ENCODE assay signal across 8 cellular contexts in the genomic region with DNA sequence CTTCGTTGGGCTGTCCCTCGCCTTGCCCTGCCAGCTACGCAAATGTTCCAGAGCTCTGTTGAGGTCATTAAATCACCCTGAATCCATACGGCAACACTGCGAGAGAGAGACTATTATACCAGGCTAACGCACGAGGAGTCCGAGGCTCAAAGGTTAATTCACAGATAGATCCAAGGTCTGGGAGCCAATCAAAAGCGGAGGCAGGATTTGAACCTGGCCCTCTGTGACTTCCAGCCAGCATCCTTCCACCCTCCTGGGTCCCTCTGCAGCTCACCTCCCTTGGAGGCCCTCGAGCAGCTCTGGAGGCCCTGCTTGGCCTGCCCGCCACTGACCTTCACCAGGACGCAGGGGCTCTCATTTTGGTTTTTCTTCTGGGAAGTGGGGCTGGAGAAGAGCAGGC. TPM values are rescaled to one million over a fixed set of nuclear protein-coding genes. Genes with fewer than 3 reads are reported as not detected.
DNase-seq lines count a peak whose midpoint lies in the region; ATAC-seq and TF ChIP-seq lines count a peak whose summit lies in the region.

No MANE protein-coding gene starts in this region.

- ATAC-seq in Panc1 (peak; percentile 2; the same call in 1 of the 2 replicates), HG02759 (IDR thresholded peaks at IDR 0.05; ENCODE audit: unreplicated experiment) (no peak)

- DNase-seq in Caco-2 (no peak), Panc1 (ENCODE audit: low read depth, low spot score) (no peak), esophagus muscularis mucosa (ENCODE audit: extremely low spot score) (no peak), sigmoid colon (peak; percentile 55), SK-N-SH (no peak), HAP-1 (ENCODE audit: low spot score in 2 of 2) (no peak), SHP77 (lab: John Stamatoyannopoulos, UW) (no peak)

- H3K9me3 ChIP-seq in Caco-2 (no peaks in the 10 kb centered on the region), Panc1 (ENCODE audit: control insufficient read depth, insufficient read depth, low read depth, low read length) (no peaks in the 10 kb centered on the region), esophagus muscularis mucosa (no peaks in the 10 kb centered on the region), sigmoid colon (no peaks in the 10 kb centered on the region), SK-N-SH (no peaks in the 10 kb centered on the region), HAP-1 (no peaks in the 10 kb centered on the region)

- H3K9me2 ChIP-seq in SK-N-SH, result no peaks in the 10 kb centered on the region

- H3K27ac ChIP-seq in Panc1 (ENCODE audit: low read length), result no peak overlapping the region; the same call in 1 of the 2 replicates
- peak overlapping the region; percentile 60 to 75 (median 73) for H3K27ac ChIP-seq in esophagus muscularis mucosa (replicated peaks in 1 of 4)
- peak overlapping the region; percentile 54 to 81 (median 77) for H3K27ac ChIP-seq in sigmoid colon
- H3K27ac ChIP-seq in SK-N-SH (ENCODE audit: low read depth in 2 of 2, low read length in 1 of 2), result no peak overlapping the region

- TF ChIP-seq CTCF in Caco-2 (IDR thresholded peaks at IDR 0.05; ENCODE audit: insufficient read depth in 1 of 2, low read depth in 1 of 2, low read length in 1 of 2, severe bottlenecking in 1 of 2, unreplicated experiment in 1 of 2) (no peak), Panc1 (IDR thresholded peaks at IDR 0.05) (no peak), esophagus muscularis mucosa (IDR thresholded peaks at IDR 0.05) (no peak), sigmoid colon (IDR thresholded peaks at IDR 0.05) (no peak), SK-N-SH (IDR thresholded peaks at IDR 0.05) (no peak)

- H3K27me3 ChIP-seq in Caco-2 (replicated peaks; ENCODE audit: control insufficient read depth, insufficient read depth, low read length) (no peaks in the 10 kb centered on the region), Panc1 (ENCODE audit: control insufficient read depth, insufficient read depth, low read length) (no peaks in the 10 kb centered on the region), esophagus muscularis mucosa (no peaks in the 10 kb centered on the region), sigmoid colon (no peaks in the 10 kb centered on the region), SK-N-SH (ENCODE audit: insufficient read depth) (no peaks in the 10 kb centered on the region), HAP-1 (ENCODE audit: low read depth) (no peaks in the 10 kb centered on the region)

- intact Hi-C loops in Caco-2 (cut with micrococcal nuclease; ENCODE audit: unreplicated experiment) (loop anchor here (10.0 kb wide), 1 partner anchor 70 kb away; no protein-coding TSS in a partner anchor), Panc1 (cut with micrococcal nuclease; ENCODE audit: unreplicated experiment) (loop anchor here (10.0 kb wide), 1 partner anchor 210 kb away; no protein-coding TSS in a partner anchor), esophagus muscularis mucosa (cut with DNase I) (loop anchor here (5.0 to 10.0 kb wide), 2 partner anchors 37 to 60 kb away; no protein-coding TSS in a partner anchor), sigmoid colon (cut with DNase I) (loop anchor here (1.0 to 5.0 kb wide), 3 partner anchors 42 to 188 kb away; partner anchors contain the start of genes KIAA1614 and STX6)

- no peak for TF ChIP-seq RAD21 in SK-N-SH (IDR thresholded peaks at IDR 0.05; ENCODE audit: low read length)

- no peak overlapping the region for H3K27ac Mint-ChIP-seq in Caco-2 (ENCODE audit: unreplicated experiment)

- no peak overlapping the region for H3K4me2 ChIP-seq in SK-N-SH

- TF ChIP-seq EP300 in esophagus muscularis mucosa (IDR thresholded peaks at IDR 0.05), result no peak
- TF ChIP-seq EP300 in sigmoid colon (IDR thresholded peaks at IDR 0.05), result no peak
- no peak for TF ChIP-seq EP300 in SK-N-SH (IDR thresholded peaks at IDR 0.05; ENCODE audit: borderline replicate concordance in 1 of 2, low read depth in 1 of 2, low read length in 1 of 2)

- no peak overlapping the region for H3K9ac ChIP-seq in SK-N-SH

- POLR2A ChIA-PET in Caco-2 (lab: Charles Lee), result no interaction called here
- POLR2A ChIA-PET in Panc1 (lab: Charles Lee), result no interaction called here
- POLR2A ChIA-PET in SK-N-SH (lab: Yijun Ruan, JAX), result no interaction called here

- H3K4me1 ChIP-seq in Caco-2 (peaks cover 10% of the 10 kb centered on the region), Panc1 (ENCODE audit: control insufficient read depth, insufficient read depth, low read length) (peaks cover 5% of the 10 kb centered on the region), esophagus muscularis mucosa (peaks cover 8 to 44% (median 22%) of the 10 kb centered on the region in 4 donors), sigmoid colon (peaks cover 0 to 21% (median 14%) of the 10 kb centered on the region in 4 donors), SK-N-SH (ENCODE audit: control insufficient read depth in 1 of 2, insufficient read depth in 2 of 2, low read depth in 1 of 2, low read length in 1 of 2) (peaks cover 0 to 9% of the 10 kb centered on the region in 2 experiments; a peak in 1 of 4 replicates), HAP-1 (no peaks in the 10 kb centered on the region)

- no peaks in the 10 kb centered on the region for H3K79me2 ChIP-seq in SK-N-SH (ENCODE audit: insufficient read depth)

- peak overlapping the region; percentile 73 for H3K4me3 Mint-ChIP-seq in Caco-2 (ENCODE audit: unreplicated experiment)

- H3K4me1 Mint-ChIP-seq in Caco-2 (ENCODE audit: low read depth, unreplicated experiment), result no peaks in the 10 kb centered on the region

- H3F3A ChIP-seq in SK-N-SH (replicated peaks; ENCODE audit: insufficient read depth), result no peaks in the 10 kb centered on the region

- BruUV-seq in Caco-2 (replicated peaks; lab: Mats Ljungman, UMichigan) (TSS peak; percentile 68), Panc1 (replicated peaks; lab: Mats Ljungman, UMichigan) (no TSS peak)

- H2AFZ ChIP-seq in SK-N-SH (ENCODE audit: low read depth), result no peak overlapping the region

- H3K4me3 ChIP-seq in Caco-2 (ENCODE audit: low read depth, low read length), result peak overlapping the region; percentile 78
- H3K4me3 ChIP-seq in Panc1 (ENCODE audit: low read depth in 2 of 2, low read length in 2 of 2), result peak overlapping the region; percentile 50 to 57; a peak in 3 of 4 replicates
- H3K4me3 ChIP-seq in esophagus muscularis mucosa, result peak overlapping the region; percentile 64 to 70 (median 70)
- H3K4me3 ChIP-seq in sigmoid colon, result peak overlapping the region; percentile 48 to 65 (median 56)
- no peak overlapping the region for H3K4me3 ChIP-seq in SK-N-SH (ENCODE audit: low read depth in 2 of 2, low read length in 1 of 2)
- no peak overlapping the region for H3K4me3 ChIP-seq in HAP-1

- peaks cover under 1% of the 10 kb centered on the region for H3K9me3 Mint-ChIP-seq in Caco-2 (ENCODE audit: unreplicated experiment)

- H3K36me3 ChIP-seq in Caco-2 (ENCODE audit: control insufficient read depth, insufficient read depth, low read length), result no peaks in the 10 kb centered on the region
- no peaks in the 10 kb centered on the region for H3K36me3 ChIP-seq in Panc1 (ENCODE audit: control insufficient read depth, insufficient read depth, low read length)
- H3K36me3 ChIP-seq in esophagus muscularis mucosa, result peaks cover 0 to 19% (median 12%) of the 10 kb centered on the region in 4 donors
- H3K36me3 ChIP-seq in sigmoid colon, result peaks cover 0 to 14% (median 4%) of the 10 kb centered on the region in 4 donors
- H3K36me3 ChIP-seq in SK-N-SH (replicated peaks in 1 of 2; ENCODE audit: control insufficient read depth in 1 of 2, insufficient read depth in 2 of 2, low read length in 1 of 2), result peaks cover 4 to 40% of the 10 kb centered on the region in 2 experiments
- no peaks in the 10 kb centered on the region for H3K36me3 ChIP-seq in HAP-1 (replicated peaks)

- no peaks in the 10 kb centered on the region for H3K27me3 Mint-ChIP-seq in Caco-2 (ENCODE audit: insufficient read depth, unreplicated experiment)

- 76% methylated on average over 12 of the region's 12 CpGs for WGBS in esophagus muscularis mucosa
- WGBS in sigmoid colon, 2 donors, result 52 to 80% methylated on average over 12 of the region's 12 CpGs
- 95% methylated on average over 12 of the region's 12 CpGs for WGBS in SK-N-SH (ENCODE audit: low lambda C conversion rate)

- in situ Hi-C loops in Panc1 (cut with HindIII; ENCODE audit: low pct_unique_long_range_greater_than_20kb, low sequenced_read_pairs) (no loop called here), HAP-1 (cut with MboI; ENCODE audit: low sequenced_read_pairs) (no loop called here)

- CTCF ChIA-PET in Caco-2 (lab: Charles Lee) (interaction anchor here (0.9 to 1.0 kb wide), 2 partner anchors 10 to 73 kb away, joined by 3 to 5 read pairs; no protein-coding TSS in a partner anchor), Panc1 (lab: Charles Lee) (no interaction called here), SK-N-SH (lab: Yijun Ruan, JAX) (interaction anchor here (0.9 to 1.4 kb wide), 3 partner anchors 11 to 188 kb away, joined by 3 to 4 read pairs (median 3); no protein-coding TSS in a partner anchor)

- H4K20me1 ChIP-seq in SK-N-SH (ENCODE audit: insufficient read depth), result no peaks in the 10 kb centered on the region

- no peak for TF ChIP-seq POLR2A in esophagus muscularis mucosa (IDR thresholded peaks at IDR 0.05; ENCODE audit: low read depth)
- no peak for TF ChIP-seq POLR2A in sigmoid colon (IDR thresholded peaks at IDR 0.05)

- H3K36me3 Mint-ChIP-seq in Caco-2 (ENCODE audit: insufficient read depth, unreplicated experiment), result no peaks in the 10 kb centered on the region

TF ChIP-seq in SK-N-SH, 30 proteins besides CTCF, POLR2A, EP300 and RAD21 (continues in another document):
- no peak for TF ChIP-seq MXI1 (IDR thresholded peaks at IDR 0.05; ENCODE audit: low read depth, low read length)
- TF ChIP-seq, protein P1, sequence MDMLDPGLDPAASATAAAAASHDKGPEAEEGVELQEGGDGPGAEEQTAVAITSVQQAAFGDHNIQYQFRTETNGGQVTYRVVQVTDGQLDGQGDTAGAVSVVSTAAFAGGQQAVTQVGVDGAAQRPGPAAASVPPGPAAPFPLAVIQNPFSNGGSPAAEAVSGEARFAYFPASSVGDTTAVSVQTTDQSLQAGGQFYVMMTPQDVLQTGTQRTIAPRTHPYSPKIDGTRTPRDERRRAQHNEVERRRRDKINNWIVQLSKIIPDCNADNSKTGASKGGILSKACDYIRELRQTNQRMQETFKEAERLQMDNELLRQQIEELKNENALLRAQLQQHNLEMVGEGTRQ (IDR thresholded peaks at IDR 0.05; ENCODE audit: borderline replicate concordance, low read depth, low read length), result no peak

RNA-seq across cellular contexts. Expression of gene KIAA1614, which starts 42.1 kb away (rescaled TPM):
- total RNA-seq in Caco-2 (2022) (0.26 and 0.29 TPM in 2 replicates), Panc1 (2021; ENCODE audit: unreplicated experiment) (0.80 TPM), esophagus muscularis mucosa (10 to 100 TPM; 15.4 to 30.0 (median 17.4) TPM), sigmoid colon (10 to 100 TPM in 2 of 4 donors, 1 to 10 TPM in 2; 6.3 to 14.8 (median 10.5) TPM)
- 1.5 TPM for polyA plus RNA-seq in Panc1 (2012; ENCODE audit: insufficient read length)
- polyA plus RNA-seq in sigmoid colon (1 to 10 TPM; 1.2 to 2.0 (median 1.8) TPM), SK-N-SH (2012; rRNA removed) (1.1 and 1.2 TPM in 2 replicates)
- 0.80 and 1.4 TPM in 2 replicates for polyA plus RNA-seq in SK-N-SH (2012; cell fraction: cytosol; rRNA removed)
- polyA plus RNA-seq in SK-N-SH (2012; cell fraction: nucleus; rRNA removed), result 3.0 and 3.7 TPM in 2 replicates

Comparison
In these comparisons a context has a peak if more than half of its experiments do, and no peak if none do; other contexts are left out.
1. H3K4me3 ChIP-seq: peak in Caco-2 (single experiment), Panc1 (2 of 2), esophagus muscularis mucosa (4 of 4) and sigmoid colon (4 of 4); none in SK-N-SH (0 of 2) and HAP-1 (single experiment).
2. H3K27ac ChIP-seq: peak in esophagus muscularis mucosa (4 of 4) and sigmoid colon (4 of 4); none in Panc1 (single experiment) and SK-N-SH (0 of 2).